Comparison of ENCODE assay signal across 9 cellular contexts in the genomic region with DNA sequence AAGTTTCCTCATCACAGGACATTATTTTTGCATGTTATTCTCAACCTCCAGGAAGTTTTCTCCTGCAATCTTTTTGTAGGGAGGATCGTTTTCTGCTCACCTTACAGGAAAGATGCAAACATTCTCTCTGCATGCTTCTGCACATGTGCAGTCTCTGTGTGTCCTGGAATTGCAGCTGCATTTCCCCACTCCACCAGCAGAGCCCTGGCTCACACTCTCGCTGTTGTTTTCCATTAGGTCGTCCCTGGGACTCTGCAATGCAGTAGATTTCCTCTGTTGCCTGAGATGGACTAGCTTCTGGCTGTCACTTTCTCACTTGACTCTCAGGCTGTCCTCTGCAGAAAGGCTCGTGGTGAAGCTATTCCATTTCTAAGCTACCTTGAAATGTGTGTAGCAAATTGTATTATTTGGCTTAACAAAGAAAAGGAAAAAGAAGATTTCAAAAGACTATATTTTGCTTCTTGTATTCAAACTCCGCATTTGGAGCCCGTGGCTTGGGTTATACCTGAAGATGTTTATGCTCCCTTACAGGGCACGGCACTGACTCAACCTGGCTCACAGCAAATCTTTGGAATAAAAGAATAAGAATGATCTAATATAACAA.
DNase-seq lines count a peak whose midpoint lies in the region; ATAC-seq, FAIRE-seq and TF ChIP-seq lines count a peak whose summit lies in the region.
"Had no signal": no experiment of that assay in that cellular context is flagged by ENCODE, and none has a peak within 500 bp of the region (broad histone marks: within the 10 kb centered on the region; RNA-seq: fewer than 3 reads in every experiment).

No MANE protein-coding gene starts in this region.

- peak; percentile 65 for TF ChIP-seq CTCF in WTC11 (IDR thresholded peaks at IDR 0.05)

- CTCF ChIA-PET in WTC11 (lab: Charles Lee), result interaction anchor here (0.7 to 2.8 kb wide), 15 partner anchors 8 to 664 kb away, joined by 3 to 14 read pairs (median 3); no protein-coding TSS in a partner anchor

- H3K9me3 Mint-ChIP-seq in WTC11, result no peaks in the 10 kb centered on the region
- H3K9me3 Mint-ChIP-seq in activated T-helper 2 cell treated with anti-CD3 and anti-CD28 coated beads, Interferon-gamma antibody, Interleukin-2, Interleukin-4, amounts not matched to agents 10 μg/mL and 5 μg/mL and 100 μg/mL, durations not matched to agents 14 hours and 24 hours and 36 hours, result no peaks in the 10 kb centered on the region

- H3K36me3 Mint-ChIP-seq in WTC11, result no peaks in the 10 kb centered on the region
- H3K36me3 Mint-ChIP-seq in activated T-helper 2 cell treated with anti-CD3 and anti-CD28 coated beads, Interferon-gamma antibody, Interleukin-2, Interleukin-4, amounts not matched to agents 10 μg/mL and 5 μg/mL and 100 μg/mL, durations not matched to agents 14 hours and 24 hours and 36 hours (ENCODE audit: low read depth), result no peaks in the 10 kb centered on the region

- no peak overlapping the region for H3K27ac ChIP-seq in iPS DF 6.9 (ENCODE audit: low read length)
- H3K27ac ChIP-seq: SK-N-MC had no signal

- WGBS in iPS DF 6.9 (ENCODE audit: insufficient coverage, insufficient read length), result no CpG with 5 or more reads among the region's 7 CpGs

- no peak for FAIRE-seq in urothelium cell line (lab: Jason Lieb, UNC)

- peaks cover 11% of the 10 kb centered on the region for H3K4me1 Mint-ChIP-seq in WTC11
- H3K4me1 Mint-ChIP-seq in activated T-helper 2 cell treated with anti-CD3 and anti-CD28 coated beads, Interferon-gamma antibody, Interleukin-2, Interleukin-4, amounts not matched to agents 10 μg/mL and 5 μg/mL and 100 μg/mL, durations not matched to agents 14 hours and 24 hours and 36 hours (ENCODE audit: low read depth), result no peaks in the 10 kb centered on the region

- POLR2A ChIA-PET in WTC11 (lab: Charles Lee), result no interaction called here

- H3K27ac Mint-ChIP-seq in WTC11, result no peak overlapping the region
- no peak overlapping the region for H3K27ac Mint-ChIP-seq in activated T-helper 2 cell treated with anti-CD3 and anti-CD28 coated beads, Interferon-gamma antibody, Interleukin-2, Interleukin-4, amounts not matched to agents 10 μg/mL and 5 μg/mL and 100 μg/mL, durations not matched to agents 14 hours and 24 hours and 36 hours

- ATAC-seq in GM19452 (IDR thresholded peaks at IDR 0.05; ENCODE audit: unreplicated experiment) (peak; percentile 72), HG03457 (IDR thresholded peaks at IDR 0.05; ENCODE audit: unreplicated experiment) (peak; percentile 80), WTC11 (peak; percentile 100)

- no peak overlapping the region for H3K4me3 ChIP-seq in iPS DF 6.9 (ENCODE audit: low read length)
- H3K4me3 ChIP-seq: SK-N-MC had no signal

- intact Hi-C loops in activated T-helper 2 cell treated with anti-CD3 and anti-CD28 coated beads, Interferon-gamma antibody, Interleukin-2, Interleukin-4, amounts not matched to agents 10 μg/mL and 5 μg/mL and 100 μg/mL, durations not matched to agents 14 hours and 24 hours and 36 hours (cut with micrococcal nuclease), result no loop called here

- H3K4me1 ChIP-seq in iPS DF 6.9 (ENCODE audit: control insufficient read depth, insufficient read depth, low read length), result no peaks in the 10 kb centered on the region

- no peaks in the 10 kb centered on the region for H3K27me3 Mint-ChIP-seq in WTC11 (ENCODE audit: low read depth)
- no peaks in the 10 kb centered on the region for H3K27me3 Mint-ChIP-seq in activated T-helper 2 cell treated with anti-CD3 and anti-CD28 coated beads, Interferon-gamma antibody, Interleukin-2, Interleukin-4, amounts not matched to agents 10 μg/mL and 5 μg/mL and 100 μg/mL, durations not matched to agents 14 hours and 24 hours and 36 hours (ENCODE audit: low read depth)

- no peaks in the 10 kb centered on the region for H3K36me3 ChIP-seq in iPS DF 6.9 (ENCODE audit: control insufficient read depth, insufficient read depth, low read length)

- no peaks in the 10 kb centered on the region for H3K9me3 ChIP-seq in iPS DF 6.9 (ENCODE audit: control insufficient read depth, insufficient read depth, low read length)

- no peak overlapping the region for H3K4me3 Mint-ChIP-seq in WTC11
- no peak overlapping the region for H3K4me3 Mint-ChIP-seq in activated T-helper 2 cell treated with anti-CD3 and anti-CD28 coated beads, Interferon-gamma antibody, Interleukin-2, Interleukin-4, amounts not matched to agents 10 μg/mL and 5 μg/mL and 100 μg/mL, durations not matched to agents 14 hours and 24 hours and 36 hours (ENCODE audit: low read depth)

- DNase-seq in D341Med (ENCODE audit: low spot score), result peak; percentile 51
- peak; percentile 68 for DNase-seq in WTC11 (ENCODE audit: low spot score)
- DNase-seq in iPS DF 6.9 (ENCODE audit: low read depth, low spot score), result peak; percentile 20
- peak; percentile 50 for DNase-seq in urothelium cell line (ENCODE audit: low spot score)
- DNase-seq in NOMO-1 treated with DMSO at 0.1 percent for 48 hours (lab: John Stamatoyannopoulos, UW; ENCODE audit: unreplicated experiment), result no peak
- no peak for DNase-seq in activated T-helper 2 cell treated with anti-CD3 and anti-CD28 coated beads, Interferon-gamma antibody, Interleukin-2, Interleukin-4, amounts not matched to agents 10 μg/mL and 5 μg/mL and 100 μg/mL, durations not matched to agents 14 hours and 24 hours and 36 hours (ENCODE audit: low spot score)

- no peaks in the 10 kb centered on the region for H3K27me3 ChIP-seq in iPS DF 6.9 (ENCODE audit: control insufficient read depth, insufficient read depth, low read length)

TF ChIP-seq in WTC11, 78 proteins besides CTCF, POLR2A, EP300 and RAD21:
- TF ChIP-seq SP1 (CRISPR knock-in tag; conservative IDR thresholded peaks at IDR 0.05), result no peak
- no peak for TF ChIP-seq RORB (CRISPR knock-in tag; IDR thresholded peaks at IDR 0.05)
- TF ChIP-seq, protein P1, sequence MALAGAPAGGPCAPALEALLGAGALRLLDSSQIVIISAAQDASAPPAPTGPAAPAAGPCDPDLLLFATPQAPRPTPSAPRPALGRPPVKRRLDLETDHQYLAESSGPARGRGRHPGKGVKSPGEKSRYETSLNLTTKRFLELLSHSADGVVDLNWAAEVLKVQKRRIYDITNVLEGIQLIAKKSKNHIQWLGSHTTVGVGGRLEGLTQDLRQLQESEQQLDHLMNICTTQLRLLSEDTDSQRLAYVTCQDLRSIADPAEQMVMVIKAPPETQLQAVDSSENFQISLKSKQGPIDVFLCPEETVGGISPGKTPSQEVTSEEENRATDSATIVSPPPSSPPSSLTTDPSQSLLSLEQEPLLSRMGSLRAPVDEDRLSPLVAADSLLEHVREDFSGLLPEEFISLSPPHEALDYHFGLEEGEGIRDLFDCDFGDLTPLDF (CRISPR knock-in tag; IDR thresholded peaks at IDR 0.05), result no peak
- TF ChIP-seq TEAD4 (CRISPR knock-in tag; IDR thresholded peaks at IDR 0.05), result no peak

Comparison
In these comparisons a context has a peak if more than half of its experiments do, and no peak if none do; other contexts are left out.
1. DNase-seq: peak in D341Med (single experiment), WTC11 (single experiment), iPS DF 6.9 (single experiment) and urothelium cell line (single experiment); none in NOMO-1 treated with DMSO at 0.1 percent for 48 hours (single experiment) and activated T-helper 2 cell treated with anti-CD3 and anti-CD28 coated beads, Interferon-gamma antibody, Interleukin-2, Interleukin-4, amounts not matched to agents 10 μg/mL and 5 μg/mL and 100 μg/mL, durations not matched to agents 14 hours and 24 hours and 36 hours (single experiment).
2. Peak in every context shown above with its lines, with median percentiles within 50 percentile points of each other: ATAC-seq.